ENCODE assay signal across 12 cellular contexts in the genomic region with DNA sequence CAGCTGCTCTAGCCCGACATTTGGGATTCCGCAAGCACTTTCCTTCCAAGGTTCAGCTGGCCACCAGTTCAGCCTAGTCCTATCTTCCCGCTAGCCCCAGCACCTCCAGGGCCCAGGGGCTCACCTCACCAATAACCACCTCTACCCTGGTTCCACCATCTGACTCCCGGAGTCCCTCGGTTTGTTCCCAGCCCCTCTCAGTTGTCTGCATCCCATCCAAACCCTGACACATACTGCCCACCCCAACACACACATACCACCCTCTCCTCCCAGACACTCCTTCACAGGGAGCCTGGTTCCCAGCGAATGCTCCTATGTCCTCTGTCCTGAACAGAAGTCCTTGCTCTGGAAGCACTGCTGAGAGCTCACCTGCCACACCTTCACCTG. TPM values are rescaled to one million over a fixed set of nuclear protein-coding genes. Genes with fewer than 3 reads are reported as not detected.
DNase-seq lines count a peak whose midpoint lies in the region; ATAC-seq and TF ChIP-seq lines count a peak whose summit lies in the region.
"Had no signal": no experiment of that assay in that cellular context is flagged by ENCODE, and none has a peak within 500 bp of the region (broad histone marks: within the 10 kb centered on the region; RNA-seq: fewer than 3 reads in every experiment).

No MANE protein-coding gene starts in this region.

- TF ChIP-seq CTCF in esophagus squamous epithelium (IDR thresholded peaks at IDR 0.05) (no peak), tibial artery (IDR thresholded peaks at IDR 0.05) (no peak)
- no peak for TF ChIP-seq CTCF in CD8-positive, alpha-beta T cell (IDR thresholded peaks at IDR 0.05)

- H3K4me3 Mint-ChIP-seq in naive thymus-derived CD4-positive, alpha-beta T cell = peak overlapping the region in 6 of 10 donors; percentile 4 to 62 (median 38)
- H3K4me3 Mint-ChIP-seq in CD8-positive, alpha-beta T cell = no peak overlapping the region

- H3K9me3 ChIP-seq in esophagus squamous epithelium (no peaks in the 10 kb centered on the region), tibial artery (no peaks in the 10 kb centered on the region)
- H3K9me3 ChIP-seq in naive thymus-derived CD4-positive, alpha-beta T cell (ENCODE audit: control insufficient read depth in 2 of 3, low read length in 3 of 3) = no peaks in the 10 kb centered on the region
- no peaks in the 10 kb centered on the region for H3K9me3 ChIP-seq in CD8-positive, alpha-beta T cell (ENCODE audit: low read length)
- H3K9me3 ChIP-seq: MG63 had no signal

- 39 to 47% methylated on average over 6 of the region's 6 CpGs for WGBS in esophagus squamous epithelium, 2 donors

- CTCF ChIA-PET in naive thymus-derived CD4-positive, alpha-beta T cell (lab: Charles Lee) = no interaction called here
- CTCF ChIA-PET in CD8-positive, alpha-beta T cell (lab: Charles Lee) = interaction anchor here (3.1 kb wide), 1 partner anchor 10 kb away, joined by 18 read pairs; no protein-coding TSS in a partner anchor

- H3K4me1 ChIP-seq in esophagus squamous epithelium (peaks cover 29 to 84% (median 53%) of the 10 kb centered on the region in 3 donors), tibial artery (peaks cover 0 to 78% (median 56%) of the 10 kb centered on the region in 4 donors)
- H3K4me1 ChIP-seq in naive thymus-derived CD4-positive, alpha-beta T cell (ENCODE audit: control insufficient read depth in 2 of 2, insufficient read depth in 2 of 2, low read length in 2 of 2) = peaks cover 0 to 9% of the 10 kb centered on the region in 2 donors
- H3K4me1 ChIP-seq in CD8-positive, alpha-beta T cell (ENCODE audit: insufficient read depth, low read length) = peaks cover 20% of the 10 kb centered on the region

- intact Hi-C loops in esophagus squamous epithelium (cut with DNase I) (no loop called here), tibial artery (cut with DNase I; ENCODE audit: low total_unique reads) (no loop called here)
- intact Hi-C loops in naive thymus-derived CD4-positive, alpha-beta T cell (cut with micrococcal nuclease) = no loop called here
- intact Hi-C loops in CD8-positive, alpha-beta T cell (cut with DNase I, micrococcal nuclease) = no loop called here

- ATAC-seq in SK-N-SH treated with all-trans-retinoic acid at 6 μM for 48 hours = peak; percentile 35; the same call in 2 of the 3 replicates
- no peak for ATAC-seq in naive thymus-derived CD4-positive, alpha-beta T cell
- ATAC-seq in CD8-positive, alpha-beta T cell = no peak

- TF ChIP-seq POLR2A in esophagus squamous epithelium (IDR thresholded peaks at IDR 0.05) = no peak

- H3K27ac ChIP-seq in esophagus squamous epithelium (peak overlapping the region; percentile 69 to 89 (median 85)), tibial artery (peak overlapping the region; percentile 75 to 81)
- H3K27ac ChIP-seq in naive thymus-derived CD4-positive, alpha-beta T cell (ENCODE audit: low read depth, low read length) = no peak overlapping the region
- no peak overlapping the region for H3K27ac ChIP-seq in CD8-positive, alpha-beta T cell (ENCODE audit: low read depth, low read length)

- POLR2A ChIA-PET in naive thymus-derived CD4-positive, alpha-beta T cell (lab: Charles Lee) = interaction anchor here (1.6 kb wide), 1 partner anchor 69 kb away, joined by 3 read pairs; no protein-coding TSS in a partner anchor
- POLR2A ChIA-PET in CD8-positive, alpha-beta T cell (lab: Charles Lee) = no interaction called here

- H3K4me3 ChIP-seq in esophagus squamous epithelium (peak overlapping the region; percentile 0 to 61 (median 46)), tibial artery (peak overlapping the region; percentile 40 to 47)
- H3K4me3 ChIP-seq in naive thymus-derived CD4-positive, alpha-beta T cell (ENCODE audit: low read length) = no peak overlapping the region
- H3K4me3 ChIP-seq in CD8-positive, alpha-beta T cell (ENCODE audit: low read depth, low read length) = no peak overlapping the region
- H3K4me3 ChIP-seq: MG63 had no signal

- H3K36me3 ChIP-seq in esophagus squamous epithelium (no peaks in the 10 kb centered on the region), tibial artery (no peaks in the 10 kb centered on the region)
- no peaks in the 10 kb centered on the region for H3K36me3 ChIP-seq in naive thymus-derived CD4-positive, alpha-beta T cell (ENCODE audit: control insufficient read depth in 2 of 3, insufficient read depth in 3 of 3, low read length in 3 of 3)
- H3K36me3 ChIP-seq in CD8-positive, alpha-beta T cell (ENCODE audit: insufficient read depth, low read length) = no peaks in the 10 kb centered on the region
- H3K36me3 ChIP-seq: MG63 had no signal

- DNase-seq in esophagus squamous epithelium (lab: John Stamatoyannopoulos, UW) (no peak), tibial artery (no peak), anterior cingulate cortex (lab: John Stamatoyannopoulos, UW) (no peak), inferior parietal cortex (ENCODE audit: extremely low spot score) (no peak)
- DNase-seq in naive thymus-derived CD4-positive, alpha-beta T cell = no peak
- DNase-seq in CD8-positive, alpha-beta T cell = no peak
- DNase-seq: activated T-cell treated with anti-CD3 and anti-CD28 coated beads for 4 hours; GOT3; NCI-H774; stimulated activated naive CD4-positive, alpha-beta T cell treated with Interleukin-2 at 50 U/mL for 16 hours had no signal

- peaks cover 0 to 35% (median 6%) of the 10 kb centered on the region in 5 donors for H3K27me3 Mint-ChIP-seq in naive thymus-derived CD4-positive, alpha-beta T cell
- H3K27me3 Mint-ChIP-seq in CD8-positive, alpha-beta T cell (ENCODE audit: low read depth) = peaks cover 19% of the 10 kb centered on the region

- peaks cover 0 to 6% (median 0%) of the 10 kb centered on the region in 5 donors for H3K36me3 Mint-ChIP-seq in naive thymus-derived CD4-positive, alpha-beta T cell
- H3K36me3 Mint-ChIP-seq in CD8-positive, alpha-beta T cell = peaks cover 9% of the 10 kb centered on the region

- peak overlapping the region in 6 of 9 donors; percentile 9 to 74 (median 44) for H3K27ac Mint-ChIP-seq in naive thymus-derived CD4-positive, alpha-beta T cell
- H3K27ac Mint-ChIP-seq in CD8-positive, alpha-beta T cell = no peak overlapping the region

- H3K4me1 Mint-ChIP-seq in naive thymus-derived CD4-positive, alpha-beta T cell = peaks cover 2 to 35% (median 30%) of the 10 kb centered on the region in 7 donors
- peaks cover 26% of the 10 kb centered on the region for H3K4me1 Mint-ChIP-seq in CD8-positive, alpha-beta T cell (ENCODE audit: low read depth)

- peaks cover 0 to 1% (median 0%) of the 10 kb centered on the region in 11 donors for H3K9me3 Mint-ChIP-seq in naive thymus-derived CD4-positive, alpha-beta T cell
- H3K9me3 Mint-ChIP-seq in CD8-positive, alpha-beta T cell = no peaks in the 10 kb centered on the region

- H3K27me3 ChIP-seq in esophagus squamous epithelium (peaks cover 0 to 6% (median 0%) of the 10 kb centered on the region in 4 donors), tibial artery (no peaks in the 10 kb centered on the region)
- no peaks in the 10 kb centered on the region for H3K27me3 ChIP-seq in naive thymus-derived CD4-positive, alpha-beta T cell (ENCODE audit: control insufficient read depth in 2 of 2, insufficient read depth in 2 of 2, low read length in 2 of 2)
- H3K27me3 ChIP-seq in CD8-positive, alpha-beta T cell (ENCODE audit: insufficient read depth, low read length) = no peaks in the 10 kb centered on the region
- H3K27me3 ChIP-seq: MG63 had no signal

TF ChIP-seq in SK-N-SH treated with all-trans-retinoic acid at 6 μM for 48 hours, 23 proteins besides CTCF, POLR2A, EP300 and RAD21:
- TF ChIP-seq SNAI2 (CRISPR knock-in tag; IDR thresholded peaks at IDR 0.05) (no peak), ISL1 (CRISPR knock-in tag; IDR thresholded peaks at IDR 0.05) (no peak), PATZ1 (CRISPR knock-in tag; IDR thresholded peaks at IDR 0.05; ENCODE audit: borderline replicate concordance) (no peak), ZFP30 (CRISPR knock-in tag; IDR thresholded peaks at IDR 0.05) (no peak)

RNA-seq across cellular contexts. Expression of gene TNXB, which starts 0.4 kb away (rescaled TPM):
- total RNA-seq in esophagus squamous epithelium = 100 to 1,000 TPM in 1 of 4 donors, 10 to 100 TPM in 3; 10.5 to 102 (median 31.0) TPM
- 10 to 100 TPM in 4 of 5 experiments, 1 to 10 TPM in 1; 8.8 to 17.2 (median 13.1) TPM for total RNA-seq in naive thymus-derived CD4-positive, alpha-beta T cell
- under 1 TPM in 1 of 2 donors, not detected in 1; 0.43 TPM for polyA plus RNA-seq in naive thymus-derived CD4-positive, alpha-beta T cell
- 10 to 100 TPM in 1 of 2 experiments, 1 to 10 TPM in 1; 9.7 to 13.8 TPM for total RNA-seq in CD8-positive, alpha-beta T cell

RNA-seq across cellular contexts. Expression of gene ATF6B, which starts 19.3 kb away (rescaled TPM):
- 10 to 100 TPM; 27.3 to 45.4 (median 30.0) TPM for total RNA-seq in esophagus squamous epithelium
- 100 to 1,000 TPM; 115 to 168 (median 142) TPM for total RNA-seq in naive thymus-derived CD4-positive, alpha-beta T cell
- 10 to 100 TPM; 28.0 to 29.0 TPM for polyA plus RNA-seq in naive thymus-derived CD4-positive, alpha-beta T cell
- total RNA-seq in CD8-positive, alpha-beta T cell = 10 to 100 TPM; 69.3 to 72.5 TPM

RNA-seq across cellular contexts. Expression of gene FKBPL, which starts 21.4 kb away (rescaled TPM):
- 10 to 100 TPM in 1 of 4 donors, 1 to 10 TPM in 3; 5.9 to 16.7 (median 6.8) TPM for total RNA-seq in esophagus squamous epithelium
- 1 to 10 TPM in 4 of 5 experiments, under 1 TPM in 1; 0.82 to 5.1 (median 3.0) TPM for total RNA-seq in naive thymus-derived CD4-positive, alpha-beta T cell
- 1 to 10 TPM; 1.3 to 4.1 TPM for polyA plus RNA-seq in naive thymus-derived CD4-positive, alpha-beta T cell
- under 1 TPM; 0.58 to 0.76 TPM for total RNA-seq in CD8-positive, alpha-beta T cell

RNA-seq across cellular contexts. Expression of gene PRRT1, which starts 43.0 kb away (rescaled TPM):
- under 1 TPM in 3 of 4 donors, not detected in 1; 0.35 to 0.87 (median 0.57) TPM for total RNA-seq in esophagus squamous epithelium
- 1 to 10 TPM in 4 of 5 experiments, under 1 TPM in 1; 0.31 to 7.4 (median 3.4) TPM for total RNA-seq in naive thymus-derived CD4-positive, alpha-beta T cell
- 1 to 10 TPM; 2.2 to 6.2 TPM for polyA plus RNA-seq in naive thymus-derived CD4-positive, alpha-beta T cell
- 1 to 10 TPM; 3.1 to 3.8 TPM for total RNA-seq in CD8-positive, alpha-beta T cell

RNA-seq across cellular contexts. Expression of gene PPT2, which starts 45.2 kb away (rescaled TPM):
- 100 to 1,000 TPM in 1 of 4 donors, 10 to 100 TPM in 3; 17.3 to 133 (median 23.7) TPM for total RNA-seq in esophagus squamous epithelium
- total RNA-seq in naive thymus-derived CD4-positive, alpha-beta T cell = 10 to 100 TPM; 11.8 to 21.9 (median 15.8) TPM
- polyA plus RNA-seq in naive thymus-derived CD4-positive, alpha-beta T cell = 10 to 100 TPM; 14.3 to 15.7 TPM
- 10 to 100 TPM; 11.1 to 25.5 TPM for total RNA-seq in CD8-positive, alpha-beta T cell

Comparison
In these comparisons a context has a peak if more than half of its experiments do, and no peak if none do; other contexts are left out.
1. H3K27ac ChIP-seq: peak in esophagus squamous epithelium (4 of 4) and tibial artery (2 of 2); none in naive thymus-derived CD4-positive, alpha-beta T cell (single experiment) and CD8-positive, alpha-beta T cell (single experiment).
2. H3K4me3 ChIP-seq: peak in esophagus squamous epithelium (4 of 4) and tibial artery (2 of 2); none in naive thymus-derived CD4-positive, alpha-beta T cell (single experiment) and CD8-positive, alpha-beta T cell (single experiment).